ENCODE assay signal across 7 cellular contexts in genomic region chr16:24539295-24539849, GRCh38. TPM values are rescaled to one million over a fixed set of nuclear protein-coding genes. Genes with fewer than 3 reads are reported as not detected.
A peak's percentile ranks its signal among the peaks of the same experiment; 100 is the strongest.
DNase-seq lines count a peak whose midpoint lies in the region; ATAC-seq, FAIRE-seq and TF ChIP-seq lines count a peak whose summit lies in the region.

A gene with protein sequence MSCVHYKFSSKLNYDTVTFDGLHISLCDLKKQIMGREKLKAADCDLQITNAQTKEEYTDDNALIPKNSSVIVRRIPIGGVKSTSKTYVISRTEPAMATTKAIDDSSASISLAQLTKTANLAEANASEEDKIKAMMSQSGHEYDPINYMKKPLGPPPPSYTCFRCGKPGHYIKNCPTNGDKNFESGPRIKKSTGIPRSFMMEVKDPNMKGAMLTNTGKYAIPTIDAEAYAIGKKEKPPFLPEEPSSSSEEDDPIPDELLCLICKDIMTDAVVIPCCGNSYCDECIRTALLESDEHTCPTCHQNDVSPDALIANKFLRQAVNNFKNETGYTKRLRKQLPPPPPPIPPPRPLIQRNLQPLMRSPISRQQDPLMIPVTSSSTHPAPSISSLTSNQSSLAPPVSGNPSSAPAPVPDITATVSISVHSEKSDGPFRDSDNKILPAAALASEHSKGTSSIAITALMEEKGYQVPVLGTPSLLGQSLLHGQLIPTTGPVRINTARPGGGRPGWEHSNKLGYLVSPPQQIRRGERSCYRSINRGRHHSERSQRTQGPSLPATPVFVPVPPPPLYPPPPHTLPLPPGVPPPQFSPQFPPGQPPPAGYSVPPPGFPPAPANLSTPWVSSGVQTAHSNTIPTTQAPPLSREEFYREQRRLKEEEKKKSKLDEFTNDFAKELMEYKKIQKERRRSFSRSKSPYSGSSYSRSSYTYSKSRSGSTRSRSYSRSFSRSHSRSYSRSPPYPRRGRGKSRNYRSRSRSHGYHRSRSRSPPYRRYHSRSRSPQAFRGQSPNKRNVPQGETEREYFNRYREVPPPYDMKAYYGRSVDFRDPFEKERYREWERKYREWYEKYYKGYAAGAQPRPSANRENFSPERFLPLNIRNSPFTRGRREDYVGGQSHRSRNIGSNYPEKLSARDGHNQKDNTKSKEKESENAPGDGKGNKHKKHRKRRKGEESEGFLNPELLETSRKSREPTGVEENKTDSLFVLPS (N-terminal part only) (plus strand): TSS chr16:24539566. CDS start chr16:24540627, 1,061 bp downstream.

- peak within 1 kb of the TSS; percentile 100 for H3K27ac Mint-ChIP-seq in T-helper 2 cell treated with Interferon-gamma antibody and Interleukin-4, amounts not matched to agents 5 μg/mL and 100 μg/mL, for 36 hours
- peak within 1 kb of the TSS; percentile 100 for H3K27ac Mint-ChIP-seq in astrocyte (ENCODE audit: unreplicated experiment)

- H3K4me3 Mint-ChIP-seq in T-helper 2 cell treated with Interferon-gamma antibody and Interleukin-4, amounts not matched to agents 5 μg/mL and 100 μg/mL, for 36 hours = peak within 1 kb of the TSS; percentile 100
- H3K4me3 Mint-ChIP-seq in astrocyte (ENCODE audit: unreplicated experiment) = peak within 1 kb of the TSS; percentile 100

- H3K9ac ChIP-seq in astrocyte (ENCODE audit: low read length) = peak within 1 kb of the TSS; percentile 95

- peaks cover 25% of the 10 kb centered on the region for H3K4me1 ChIP-seq in astrocyte (ENCODE audit: insufficient read depth, low read length)

- H3K27me3 ChIP-seq in astrocyte (ENCODE audit: insufficient read depth, low read length) = no peaks in the 10 kb centered on the region

- H3K9me3 ChIP-seq in astrocyte (ENCODE audit: insufficient read depth, low read depth, low read length) = no peaks in the 10 kb centered on the region

- peak within 1 kb of the TSS; percentile 98 for H3K27ac ChIP-seq in astrocyte (ENCODE audit: low read depth, low read length)

- peaks cover 46% of the 10 kb centered on the region for H4K20me1 ChIP-seq in astrocyte (ENCODE audit: insufficient read depth, low read length)

- FAIRE-seq in astrocyte (lab: Jason Lieb, UNC) = no peak

- peaks cover under 1% of the 10 kb centered on the region for H3K27me3 Mint-ChIP-seq in T-helper 2 cell treated with Interferon-gamma antibody and Interleukin-4, amounts not matched to agents 5 μg/mL and 100 μg/mL, for 36 hours (ENCODE audit: low read depth)
- H3K27me3 Mint-ChIP-seq in astrocyte (ENCODE audit: low read depth, unreplicated experiment) = no peaks in the 10 kb centered on the region

- peaks cover 26% of the 10 kb centered on the region for H3K4me1 Mint-ChIP-seq in T-helper 2 cell treated with Interferon-gamma antibody and Interleukin-4, amounts not matched to agents 5 μg/mL and 100 μg/mL, for 36 hours (ENCODE audit: low read depth)
- peaks cover 4% of the 10 kb centered on the region for H3K4me1 Mint-ChIP-seq in astrocyte (ENCODE audit: low read depth, unreplicated experiment)

- peaks cover 50% of the 10 kb centered on the region for H3K79me2 ChIP-seq in astrocyte (ENCODE audit: insufficient read depth, low read length)

- TF ChIP-seq CTCF in astrocyte (IDR thresholded peaks at IDR 0.05; ENCODE audit: insufficient read depth, low read depth, low read length) = no peak

- peak within 1 kb of the TSS; percentile 84 for H3K4me2 ChIP-seq in astrocyte (ENCODE audit: low read length)

- H2AFZ ChIP-seq in astrocyte (ENCODE audit: low read depth, low read length) = peak within 1 kb of the TSS; percentile 98

- H3K36me3 Mint-ChIP-seq in T-helper 2 cell treated with Interferon-gamma antibody and Interleukin-4, amounts not matched to agents 5 μg/mL and 100 μg/mL, for 36 hours (ENCODE audit: low read depth) = peaks cover 28% of the 10 kb centered on the region
- H3K36me3 Mint-ChIP-seq in astrocyte (ENCODE audit: low read depth, unreplicated experiment) = peaks cover 2% of the 10 kb centered on the region

- DNase-seq in NCI-H1930 (lab: John Stamatoyannopoulos, UW) (peak; percentile 92 to 98), astrocyte (ENCODE audit: low read depth) (peak; percentile 94), hepatic stellate cell (ENCODE audit: low spot score) (peak; percentile 84), renal cortical epithelial cell (ENCODE audit: low read depth) (peak; percentile 80)
- DNase-seq in T-helper 2 cell treated with Interferon-gamma antibody and Interleukin-4, amounts not matched to agents 5 μg/mL and 100 μg/mL, for 36 hours (ENCODE audit: low spot score) = peak; percentile 94

- no peaks in the 10 kb centered on the region for H3K9me3 Mint-ChIP-seq in T-helper 2 cell treated with Interferon-gamma antibody and Interleukin-4, amounts not matched to agents 5 μg/mL and 100 μg/mL, for 36 hours
- H3K9me3 Mint-ChIP-seq in astrocyte (ENCODE audit: unreplicated experiment) = no peaks in the 10 kb centered on the region

- no peaks in the 10 kb centered on the region for H3K36me3 ChIP-seq in astrocyte (ENCODE audit: insufficient read depth, low read length)

- ATAC-seq in GM18502 (IDR thresholded peaks at IDR 0.05; ENCODE audit: poor library complexity, unreplicated experiment) (peak; percentile 90), HG02970 (IDR thresholded peaks at IDR 0.05; ENCODE audit: low FRiP score, unreplicated experiment) (peak; percentile 89)

- H3K4me3 ChIP-seq in astrocyte (ENCODE audit: insufficient read depth, low read depth, low read length) = peak within 1 kb of the TSS; percentile 96

RNA-seq across cellular contexts. Expression of the gene that starts here (rescaled TPM):
- total RNA-seq in astrocyte = 42.3 and 44.8 TPM in 2 replicates
- total RNA-seq in renal cortical epithelial cell = 7.5 and 35.2 TPM in 2 replicates

Comparison
In these comparisons a context has a peak if more than half of its experiments do, and no peak if none do; other contexts are left out.
1. Peak in every context shown above with its lines: DNase-seq, ATAC-seq, H3K4me3 ChIP-seq and H3K27ac ChIP-seq.